ENCODE assay signal across 9 cellular contexts in the genomic region with DNA sequence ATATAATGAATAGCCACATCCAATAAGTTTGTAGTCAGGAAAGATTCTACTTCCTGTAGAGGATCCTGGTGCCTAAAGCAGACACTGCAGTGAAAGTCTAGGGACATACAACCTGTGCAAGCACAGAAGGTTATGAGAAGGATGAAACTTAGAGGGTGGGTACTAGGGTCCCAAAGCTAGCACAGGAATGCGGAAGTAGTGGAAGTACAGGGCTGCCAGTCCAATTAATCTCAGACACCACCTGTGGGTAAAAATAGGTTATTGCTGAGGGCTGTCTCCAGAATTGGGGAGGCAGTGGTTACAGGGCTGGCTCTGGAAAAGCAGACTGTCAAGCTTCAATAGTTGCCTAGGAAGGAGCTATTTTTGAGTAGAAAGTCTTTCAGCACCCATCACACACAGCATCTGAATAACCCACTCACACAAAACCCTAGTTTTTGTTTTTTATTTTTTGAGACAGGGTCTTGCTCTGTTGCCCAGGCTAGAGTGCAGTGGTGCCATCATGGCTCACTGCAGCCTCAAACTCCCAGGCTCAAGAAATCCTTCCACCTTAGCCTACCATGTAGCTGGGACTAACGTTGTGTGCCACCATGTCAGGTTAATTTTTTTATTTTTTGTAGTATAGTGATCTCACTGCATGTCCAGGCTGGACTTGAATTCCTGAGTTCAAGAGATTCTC. TPM values are rescaled to one million over a fixed set of nuclear protein-coding genes. Genes with fewer than 3 reads are reported as not detected.
DNase-seq lines count a peak whose midpoint lies in the region; ATAC-seq and TF ChIP-seq lines count a peak whose summit lies in the region.
"Had no signal": no experiment of that assay in that cellular context is flagged by ENCODE, and none has a peak within 500 bp of the region (broad histone marks: within the 10 kb centered on the region; RNA-seq: fewer than 3 reads in every experiment).

No MANE protein-coding gene starts in this region.

- peak; percentile 42 to 49 for ATAC-seq in activated T-cell treated with anti-CD3 and anti-CD28 coated beads, Interleukin-2, amount 50 U/mL, for 72 hours (replicated peaks in 1 of 2)
- ATAC-seq in HG02981 (IDR thresholded peaks at IDR 0.05; ENCODE audit: unreplicated experiment): peak; percentile 67
- peak; percentile 65 for ATAC-seq in activated B cell treated with CpG ODN at 0.5 μM for 24 hours (ENCODE audit: low read depth)
- no peak for ATAC-seq in natural killer cell treated with Interleukin-12 subunit alpha and Interleukin-12 subunit beta and Interleukin-15 and Interleukin-18, amount 100 ng/mL, for 72 hours
- no peak for ATAC-seq in GM18907 (IDR thresholded peaks at IDR 0.05; ENCODE audit: unreplicated experiment)
- ATAC-seq in HG02973 (IDR thresholded peaks at IDR 0.05; ENCODE audit: unreplicated experiment): no peak

- H3K4me1 Mint-ChIP-seq in activated T-cell treated with anti-CD3 and anti-CD28 coated beads, Interleukin-2, amount 50 U/mL, for 72 hours (ENCODE audit: low read depth): peaks cover 10% of the 10 kb centered on the region
- H3K4me1 Mint-ChIP-seq in activated B cell treated with CpG ODN at 0.5 μM for 24 hours (peaks cover 3% of the 10 kb centered on the region), osteocyte (ENCODE audit: unreplicated experiment) (peaks cover 2% of the 10 kb centered on the region)
- no peaks in the 10 kb centered on the region for H3K4me1 Mint-ChIP-seq in natural killer cell treated with Interleukin-12 subunit alpha and Interleukin-12 subunit beta and Interleukin-15 and Interleukin-18, amount 100 ng/mL, for 72 hours (ENCODE audit: low read depth in 2 of 2)

- CTCF ChIA-PET in activated B cell treated with CpG ODN at 0.5 μM for 24 hours (lab: Charles Lee): interaction anchor here (0.8 to 3.2 kb wide), 9 partner anchors 13 to 197 kb away, joined by 3 to 20 read pairs (median 4); a partner anchor contains a TSS

- H3K4me3 Mint-ChIP-seq in activated T-cell treated with anti-CD3 and anti-CD28 coated beads, Interleukin-2, amount 50 U/mL, for 72 hours: no peak overlapping the region
- H3K4me3 Mint-ChIP-seq in activated B cell treated with CpG ODN at 0.5 μM for 24 hours (no peak overlapping the region), osteocyte (ENCODE audit: unreplicated experiment) (no peak overlapping the region)
- H3K4me3 Mint-ChIP-seq in natural killer cell treated with Interleukin-12 subunit alpha and Interleukin-12 subunit beta and Interleukin-15 and Interleukin-18, amount 100 ng/mL, for 72 hours: no peak overlapping the region

- no peaks in the 10 kb centered on the region for H3K9me3 Mint-ChIP-seq in activated T-cell treated with anti-CD3 and anti-CD28 coated beads, Interleukin-2, amount 50 U/mL, for 72 hours
- H3K9me3 Mint-ChIP-seq in activated B cell treated with CpG ODN at 0.5 μM for 24 hours: no peaks in the 10 kb centered on the region
- no peaks in the 10 kb centered on the region for H3K9me3 Mint-ChIP-seq in osteocyte (ENCODE audit: unreplicated experiment)
- no peaks in the 10 kb centered on the region for H3K9me3 Mint-ChIP-seq in natural killer cell treated with Interleukin-12 subunit alpha and Interleukin-12 subunit beta and Interleukin-15 and Interleukin-18, amount 100 ng/mL, for 72 hours

- peak in 1 of 2 donors; percentile 6 for DNase-seq in activated T-cell treated with anti-CD3 and anti-CD28 coated beads, Interleukin-2, amount 50 U/mL, for 72 hours
- no peak for DNase-seq in activated T-cell treated with anti-CD3 and anti-CD28 coated beads, Interleukin-2, amount 50 U/mL, for 48 hours
- no peak for DNase-seq in activated B cell treated with CpG ODN at 0.5 μM for 24 hours
- DNase-seq in osteocyte (ENCODE audit: extremely low spot score, unreplicated experiment): peak; percentile 10
- no peak for DNase-seq in natural killer cell treated with Interleukin-12 subunit alpha and Interleukin-12 subunit beta and Interleukin-15 and Interleukin-18, amount 100 ng/mL, for 72 hours (ENCODE audit: low spot score)
- DNase-seq: COR-L47 had no signal

- no peak overlapping the region for H3K27ac Mint-ChIP-seq in activated T-cell treated with anti-CD3 and anti-CD28 coated beads, Interleukin-2, amount 50 U/mL, for 72 hours
- H3K27ac Mint-ChIP-seq in activated B cell treated with CpG ODN at 0.5 μM for 24 hours: no peak overlapping the region
- H3K27ac Mint-ChIP-seq in osteocyte (ENCODE audit: unreplicated experiment): no peak overlapping the region
- no peak overlapping the region for H3K27ac Mint-ChIP-seq in natural killer cell treated with Interleukin-12 subunit alpha and Interleukin-12 subunit beta and Interleukin-15 and Interleukin-18, amount 100 ng/mL, for 72 hours

- POLR2A ChIA-PET in activated B cell treated with CpG ODN at 0.5 μM for 24 hours (lab: Charles Lee): interaction anchor here (0.8 to 1.2 kb wide), 2 partner anchors 12 to 68 kb away, joined by 3 to 6 read pairs; no protein-coding TSS in a partner anchor

- H3K36me3 Mint-ChIP-seq in activated T-cell treated with anti-CD3 and anti-CD28 coated beads, Interleukin-2, amount 50 U/mL, for 72 hours (ENCODE audit: insufficient read depth in 2 of 2): no peaks in the 10 kb centered on the region
- H3K36me3 Mint-ChIP-seq in activated B cell treated with CpG ODN at 0.5 μM for 24 hours (ENCODE audit: low read depth) (no peaks in the 10 kb centered on the region), osteocyte (ENCODE audit: unreplicated experiment) (no peaks in the 10 kb centered on the region)
- H3K36me3 Mint-ChIP-seq in natural killer cell treated with Interleukin-12 subunit alpha and Interleukin-12 subunit beta and Interleukin-15 and Interleukin-18, amount 100 ng/mL, for 72 hours: no peaks in the 10 kb centered on the region

- H3K27me3 Mint-ChIP-seq in activated T-cell treated with anti-CD3 and anti-CD28 coated beads, Interleukin-2, amount 50 U/mL, for 72 hours (ENCODE audit: low read depth): no peaks in the 10 kb centered on the region
- H3K27me3 Mint-ChIP-seq in activated B cell treated with CpG ODN at 0.5 μM for 24 hours (no peaks in the 10 kb centered on the region), osteocyte (ENCODE audit: unreplicated experiment) (no peaks in the 10 kb centered on the region)
- no peaks in the 10 kb centered on the region for H3K27me3 Mint-ChIP-seq in natural killer cell treated with Interleukin-12 subunit alpha and Interleukin-12 subunit beta and Interleukin-15 and Interleukin-18, amount 100 ng/mL, for 72 hours

- intact Hi-C loops in activated B cell treated with CpG ODN at 0.5 μM for 24 hours (cut with micrococcal nuclease): loop anchor here (1.0 to 5.0 kb wide), 4 partner anchors 52 to 424 kb away; no protein-coding TSS in a partner anchor

- TF ChIP-seq CTCF in activated B cell treated with CpG ODN at 0.5 μM for 24 hours (IDR thresholded peaks at IDR 0.05) (no peak), osteocyte (IDR thresholded peaks at IDR 0.05) (no peak)

RNA-seq across cellular contexts. Expression of a gene that starts 50.8 kb away (rescaled TPM):
- total RNA-seq in activated T-cell treated with anti-CD3 and anti-CD28 coated beads, Interleukin-2, amount 50 U/mL, for 72 hours: 10 to 100 TPM; 34.8 to 36.4 TPM
- 48.7 and 57.9 TPM in 2 replicates for total RNA-seq in activated B cell treated with CpG ODN at 0.5 μM for 24 hours
- total RNA-seq in osteocyte: 47.6 and 51.0 TPM in 2 replicates
- total RNA-seq in natural killer cell treated with Interleukin-12 subunit alpha and Interleukin-12 subunit beta and Interleukin-15 and Interleukin-18, amount 100 ng/mL, for 72 hours: 10 to 100 TPM; 39.7 to 46.2 TPM

RNA-seq across cellular contexts. Expression of a gene that starts 52.2 kb away (rescaled TPM):
- total RNA-seq in activated T-cell treated with anti-CD3 and anti-CD28 coated beads, Interleukin-2, amount 50 U/mL, for 72 hours: not detected
- total RNA-seq in activated B cell treated with CpG ODN at 0.5 μM for 24 hours (not detected in 2 replicates), osteocyte (5.1 and 5.2 TPM in 2 replicates)
- total RNA-seq in natural killer cell treated with Interleukin-12 subunit alpha and Interleukin-12 subunit beta and Interleukin-15 and Interleukin-18, amount 100 ng/mL, for 72 hours: under 1 TPM in 1 of 2 donors, not detected in 1; 0.21 TPM

Comparison
In these comparisons a context has a peak if more than half of its experiments do, and no peak if none do; other contexts are left out.
1. ATAC-seq: peak in activated T-cell treated with anti-CD3 and anti-CD28 coated beads, Interleukin-2, amount 50 U/mL, for 72 hours (2 of 2), HG02981 (single experiment) and activated B cell treated with CpG ODN at 0.5 μM for 24 hours (single experiment); none in natural killer cell treated with Interleukin-12 subunit alpha and Interleukin-12 subunit beta and Interleukin-15 and Interleukin-18, amount 100 ng/mL, for 72 hours (0 of 2), GM18907 (single experiment) and HG02973 (single experiment).